Comparison of ENCODE assay signal across 8 cellular contexts in the genomic region with DNA sequence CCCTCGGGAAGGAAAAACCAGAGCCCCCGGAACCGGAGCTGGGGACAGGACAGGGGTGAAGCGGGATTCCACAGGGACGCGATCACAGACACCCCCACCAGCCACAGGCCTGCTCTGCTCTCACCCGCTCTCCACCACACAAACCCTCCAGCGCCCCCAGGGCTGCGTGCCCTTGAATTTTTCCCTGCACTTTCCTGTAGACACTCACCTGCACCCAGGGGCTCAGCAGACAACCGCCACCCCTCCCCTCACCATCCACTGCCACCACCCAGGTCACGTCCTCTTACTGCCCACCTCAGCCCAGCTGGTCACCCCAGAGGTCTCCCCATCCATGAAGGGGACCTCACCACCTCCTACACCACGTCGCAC. TPM values are rescaled to one million over a fixed set of nuclear protein-coding genes. Genes with fewer than 3 reads are reported as not detected.
DNase-seq lines count a peak whose midpoint lies in the region; ATAC-seq, FAIRE-seq and TF ChIP-seq lines count a peak whose summit lies in the region.

No MANE protein-coding gene starts in this region.

- 12% methylated on average over 9 of the region's 13 CpGs for WGBS in GM12878 (ENCODE audit: insufficient coverage, insufficient replicate concordance, low lambda C conversion rate, missing lambda C conversion rate)
- 75% methylated on average over 2 of the region's 13 CpGs for WGBS in right lobe of liver (ENCODE audit: insufficient coverage, low coverage, low lambda C conversion rate, missing lambda C conversion rate)

- H3K79me2 ChIP-seq in GM12878 (ENCODE audit: control insufficient read depth, insufficient read depth, low read length): no peaks in the 10 kb centered on the region

- H3K4me3 ChIP-seq in cardiac muscle cell (peak overlapping the region; percentile 40), GM12878 (no peak overlapping the region), right lobe of liver (peak overlapping the region in 2 of 3 donors; percentile 52 to 60), upper lobe of right lung (peak overlapping the region; percentile 60)

- no peak for TF ChIP-seq EP300 in GM12878 (IDR thresholded peaks at IDR 0.05; ENCODE audit: borderline replicate concordance in 1 of 2, control insufficient read depth in 1 of 2, low read depth in 2 of 2, low read length in 2 of 2)

- H3K4me2 ChIP-seq in GM12878 (ENCODE audit: control insufficient read depth, insufficient read depth): peak overlapping the region; percentile 69; the same call in 1 of the 2 replicates

- SMC1A ChIA-PET in GM12878 (lab: Charles Lee; ENCODE audit: uncharacterized antibody, unreplicated experiment): no interaction called here

- no peak overlapping the region for H2AFZ ChIP-seq in GM12878 (ENCODE audit: control insufficient read depth, low read depth, low read length)

- no peak overlapping the region for H3K27ac ChIP-seq in cardiac muscle cell
- H3K27ac ChIP-seq in GM12878 (ENCODE audit: control insufficient read depth, insufficient read depth): no peak overlapping the region
- H3K27ac ChIP-seq in right lobe of liver: no peak overlapping the region
- no peak overlapping the region for H3K27ac ChIP-seq in upper lobe of right lung

- TF ChIP-seq CTCF in cardiac muscle cell (IDR thresholded peaks at IDR 0.05; ENCODE audit: low read depth, low read length): no peak
- no peak for TF ChIP-seq CTCF in GM12878 (IDR thresholded peaks at IDR 0.05 in 2 of 3, conservative IDR thresholded peaks at IDR 0.05 in 1 of 3; ENCODE audit: control insufficient read depth in 2 of 3, extremely low read depth in 1 of 3, insufficient read depth in 1 of 3, low read depth in 3 of 3, low read length in 3 of 3)
- TF ChIP-seq CTCF in right lobe of liver (IDR thresholded peaks at IDR 0.05): no peak
- TF ChIP-seq CTCF in upper lobe of right lung (IDR thresholded peaks at IDR 0.05): no peak

- H3K4me1 ChIP-seq in cardiac muscle cell (ENCODE audit: low read depth) (no peaks in the 10 kb centered on the region), GM12878 (ENCODE audit: control insufficient read depth, insufficient read depth, low read length) (peaks cover 16% of the 10 kb centered on the region), right lobe of liver (peaks cover 0 to 16% (median 4%) of the 10 kb centered on the region in 4 donors), upper lobe of right lung (peaks cover 23% of the 10 kb centered on the region)

- FAIRE-seq in GM12878 (lab: Jason Lieb, UNC): no peak

- no peak for ATAC-seq in Right ventricle myocardium superior (ENCODE audit: poor library complexity)
- no peak for ATAC-seq in GM12878
- ATAC-seq in right lobe of liver: no peak
- no peak for ATAC-seq in upper lobe of right lung
- no peak for ATAC-seq in HG03159 (IDR thresholded peaks at IDR 0.05; ENCODE audit: unreplicated experiment)

- H3K36me3 ChIP-seq in cardiac muscle cell: no peaks in the 10 kb centered on the region
- no peaks in the 10 kb centered on the region for H3K36me3 ChIP-seq in GM12878 (ENCODE audit: control insufficient read depth in 2 of 2, insufficient read depth in 2 of 2, low read length in 1 of 2)
- no peaks in the 10 kb centered on the region for H3K36me3 ChIP-seq in right lobe of liver
- H3K36me3 ChIP-seq in upper lobe of right lung: no peaks in the 10 kb centered on the region

- no peaks in the 10 kb centered on the region; the same call in 1 of the 2 replicates for H4K20me1 ChIP-seq in GM12878 (ENCODE audit: control insufficient read depth, insufficient read depth)

- POLR2A ChIA-PET in GM12878 (lab: Charles Lee): no interaction called here

- H3K27me3 ChIP-seq in cardiac muscle cell (peaks cover 88% of the 10 kb centered on the region), GM12878 (replicated peaks in 1 of 2; ENCODE audit: control insufficient read depth in 2 of 2, insufficient read depth in 2 of 2, low read length in 1 of 2) (peaks cover 5 to 6% of the 10 kb centered on the region in 2 experiments; a peak in 3 of 4 replicates), right lobe of liver (peaks cover 5 to 35% of the 10 kb centered on the region in 2 donors), upper lobe of right lung (peaks cover 45% of the 10 kb centered on the region)

- no TSS peak for BruUV-seq in GM12878 (replicated peaks; lab: Mats Ljungman, UMichigan)

- H3K9me3 ChIP-seq in cardiac muscle cell (ENCODE audit: low read depth) (no peaks in the 10 kb centered on the region), GM12878 (replicated peaks; ENCODE audit: control insufficient read depth, insufficient read depth, low read length) (no peaks in the 10 kb centered on the region; the same call in 2 of the 3 replicates), right lobe of liver (no peaks in the 10 kb centered on the region), upper lobe of right lung (no peaks in the 10 kb centered on the region)

- no peak for TF ChIP-seq RAD21 in GM12878 (IDR thresholded peaks at IDR 0.05; ENCODE audit: insufficient read depth, low read depth, low read length)

- DNase-seq in cardiac muscle cell (ENCODE audit: low read depth in 1 of 2, low spot score in 1 of 2): no peak
- no peak for DNase-seq in Right ventricle myocardium superior
- no peak for DNase-seq in GM12878 (ENCODE audit: low read depth, low spot score)
- DNase-seq in right lobe of liver: no peak
- no peak for DNase-seq in upper lobe of right lung
- DNase-seq in GOT3 (lab: John Stamatoyannopoulos, UW): no peak
- DNase-seq in mesenteric fat pad (ENCODE audit: low spot score): no peak

- RAD21 ChIA-PET in GM12878 (lab: Charles Lee; ENCODE audit: unreplicated experiment): no interaction called here

- no peak for TF ChIP-seq POLR2A in GM12878 (IDR thresholded peaks at IDR 0.05; ENCODE audit: low read depth, low read length)
- no peak for TF ChIP-seq POLR2A in right lobe of liver (IDR thresholded peaks at IDR 0.05)

- CTCF ChIA-PET in GM12878 (lab: Yijun Ruan, JAX): no interaction called here

- intact Hi-C loops in Right ventricle myocardium superior (cut with DNase I): no loop called here
- intact Hi-C loops in GM12878 (cut with micrococcal nuclease; ENCODE audit: unreplicated experiment): no loop called here
- intact Hi-C loops in right lobe of liver (cut with DNase I): no loop called here
- intact Hi-C loops in upper lobe of right lung (cut with DNase I): no loop called here

- in situ Hi-C loops in GM12878 (cut with MboI): no loop called here

- no peak overlapping the region for H3K9ac ChIP-seq in GM12878 (ENCODE audit: control insufficient read depth, insufficient read depth, low read length)

RNA-seq across cellular contexts. Expression of a gene that starts 0.6 kb away (rescaled TPM):
- total RNA-seq in cardiac muscle cell (not detected in 2 replicates), Right ventricle myocardium superior (0.65 TPM), GM12878 (2014; rRNA removed) (0.11 and 0.23 TPM in 2 replicates), GM12878 (2014; rRNA removed; fragmentation: Illumina TruSeq; extraction: Trizol) (0.14 TPM in 1 of 2 replicates, not detected in the other), GM12878 (2021) (not detected in 2 replicates), right lobe of liver (1 to 10 TPM in 1 of 6 experiments, under 1 TPM in 5; 0.20 to 1.1 (median 0.26) TPM), upper lobe of right lung (2.3 TPM), mesenteric fat pad (0.96 TPM)
- polyA plus RNA-seq in cardiac muscle cell (not detected in 2 replicates), GM12878 (2011; rRNA removed) (1.2 and 2.5 TPM in 2 replicates), GM12878 (2014; fragmentation: Illumina TruSeq; extraction: Trizol) (0.22 TPM in 1 of 2 replicates, not detected in the other), GM12878 (2014; fragmentation: Nextera tagmentation; extraction: Ambion mirVana) (under 1 TPM; 0.20 to 0.21 TPM), GM12878 (2014; rRNA removed) (0.08 TPM in 1 of 2 replicates, not detected in the other), GM12878 (2016; fragmentation: Nextera tagmentation; extraction: Ambion mirVana) (under 1 TPM; 0.16 to 0.71 TPM)
- total RNA-seq in GM12878 (2013; cell fraction: nucleolus; rRNA removed): 0.29 and 1.1 TPM in 2 replicates
- 0.28 TPM for polyA plus RNA-seq in GM12878 (2011; ENCODE audit: low read depth)
- 1.9 and 2.1 TPM in 2 replicates for polyA plus RNA-seq in GM12878 (2011; cell fraction: cytosol; rRNA removed)
- 0.48 and 1.2 TPM in 2 replicates for polyA plus RNA-seq in GM12878 (2011; cell fraction: nucleus; rRNA removed)
- 0.13 and 0.15 TPM in 2 replicates for polyA plus RNA-seq in GM12878 (2012)
- polyA minus RNA-seq in GM12878 (2011; rRNA and poly(A)+ RNA removed): 0.67 and 1.4 TPM in 2 replicates
- not detected in 2 replicates for polyA minus RNA-seq in GM12878 (2011; cell fraction: cytosol; rRNA and poly(A)+ RNA removed)
- 0.36 TPM in 1 of 2 replicates, not detected in the other for polyA minus RNA-seq in GM12878 (2011; cell fraction: nucleus; rRNA and poly(A)+ RNA removed)

RNA-seq across cellular contexts. Expression of a gene that starts 19.5 kb away (rescaled TPM):
- not detected in 2 replicates for total RNA-seq in cardiac muscle cell
- polyA plus RNA-seq in cardiac muscle cell: not detected in 2 replicates
- total RNA-seq in Right ventricle myocardium superior: not detected
- total RNA-seq in GM12878 (2013; cell fraction: nucleolus; rRNA removed): not detected in 2 replicates
- not detected in 2 replicates for total RNA-seq in GM12878 (2014; rRNA removed)
- not detected in 2 replicates for total RNA-seq in GM12878 (2014; rRNA removed; fragmentation: Illumina TruSeq; extraction: Trizol)
- total RNA-seq in GM12878 (2021): not detected in 2 replicates
- not detected for polyA plus RNA-seq in GM12878 (2011; ENCODE audit: low read depth)
- not detected in 2 replicates for polyA plus RNA-seq in GM12878 (2011; rRNA removed)
- not detected in 2 replicates for polyA plus RNA-seq in GM12878 (2011; cell fraction: cytosol; rRNA removed)
- polyA plus RNA-seq in GM12878 (2011; cell fraction: nucleus; rRNA removed): not detected in 2 replicates
- not detected in 2 replicates for polyA plus RNA-seq in GM12878 (2012)
- polyA plus RNA-seq in GM12878 (2014; fragmentation: Illumina TruSeq; extraction: Trizol): not detected in 2 replicates
- polyA plus RNA-seq in GM12878 (2014; fragmentation: Nextera tagmentation; extraction: Ambion mirVana): not detected
- not detected in 2 replicates for polyA plus RNA-seq in GM12878 (2014; rRNA removed)
- not detected for polyA plus RNA-seq in GM12878 (2016; fragmentation: Nextera tagmentation; extraction: Ambion mirVana)
- polyA minus RNA-seq in GM12878 (2011; rRNA and poly(A)+ RNA removed): not detected in 2 replicates
- not detected in 2 replicates for polyA minus RNA-seq in GM12878 (2011; cell fraction: cytosol; rRNA and poly(A)+ RNA removed)
- not detected in 2 replicates for polyA minus RNA-seq in GM12878 (2011; cell fraction: nucleus; rRNA and poly(A)+ RNA removed)
- total RNA-seq in right lobe of liver: not detected
- total RNA-seq in upper lobe of right lung: 1.2 TPM
- total RNA-seq in mesenteric fat pad: 0.51 TPM

RNA-seq across cellular contexts. Expression of a gene that starts 21.3 kb away (rescaled TPM):
- total RNA-seq in cardiac muscle cell (0.04 TPM in 1 of 2 replicates, not detected in the other), Right ventricle myocardium superior (0.13 TPM), GM12878 (2014; rRNA removed) (not detected in 2 replicates), GM12878 (2014; rRNA removed; fragmentation: Illumina TruSeq; extraction: Trizol) (not detected in 2 replicates), GM12878 (2021) (not detected in 2 replicates), right lobe of liver (under 1 TPM in 5 of 6 experiments, not detected in 1; 0.07 to 0.43 (median 0.12) TPM), upper lobe of right lung (1.2 TPM), mesenteric fat pad (0.19 TPM)
- polyA plus RNA-seq in cardiac muscle cell (not detected in 2 replicates), GM12878 (2011; rRNA removed) (0.10 and 0.12 TPM in 2 replicates), GM12878 (2014; fragmentation: Illumina TruSeq; extraction: Trizol) (0.04 TPM in 1 of 2 replicates, not detected in the other), GM12878 (2014; fragmentation: Nextera tagmentation; extraction: Ambion mirVana) (under 1 TPM in 1 of 2 experiments, not detected in 1; 0.02 TPM), GM12878 (2014; rRNA removed) (not detected in 2 replicates), GM12878 (2016; fragmentation: Nextera tagmentation; extraction: Ambion mirVana) (not detected)
- 0.15 TPM in 1 of 2 replicates, not detected in the other for total RNA-seq in GM12878 (2013; cell fraction: nucleolus; rRNA removed)
- polyA plus RNA-seq in GM12878 (2011; ENCODE audit: low read depth): 0.07 TPM
- 0.07 TPM in 1 of 2 replicates, not detected in the other for polyA plus RNA-seq in GM12878 (2011; cell fraction: cytosol; rRNA removed)
- 0.03 and 0.10 TPM in 2 replicates for polyA plus RNA-seq in GM12878 (2011; cell fraction: nucleus; rRNA removed)
- 0.06 TPM in 1 of 2 replicates, not detected in the other for polyA plus RNA-seq in GM12878 (2012)
- polyA minus RNA-seq in GM12878 (2011; rRNA and poly(A)+ RNA removed): not detected in 2 replicates
- polyA minus RNA-seq in GM12878 (2011; cell fraction: cytosol; rRNA and poly(A)+ RNA removed): not detected in 2 replicates
- 0.10 TPM in 1 of 2 replicates, not detected in the other for polyA minus RNA-seq in GM12878 (2011; cell fraction: nucleus; rRNA and poly(A)+ RNA removed)

RNA-seq across cellular contexts. Expression of a gene that starts 44.5 kb away (rescaled TPM):
- total RNA-seq in cardiac muscle cell (not detected in 2 replicates), Right ventricle myocardium superior (0.48 TPM), GM12878 (2014; rRNA removed) (not detected in 2 replicates), GM12878 (2014; rRNA removed; fragmentation: Illumina TruSeq; extraction: Trizol) (not detected in 2 replicates), GM12878 (2021) (not detected in 2 replicates), right lobe of liver (not detected), upper lobe of right lung (0.96 TPM), mesenteric fat pad (0.29 TPM)
- polyA plus RNA-seq in cardiac muscle cell (not detected in 2 replicates), GM12878 (2011; rRNA removed) (not detected in 2 replicates), GM12878 (2014; fragmentation: Illumina TruSeq; extraction: Trizol) (not detected in 2 replicates), GM12878 (2014; fragmentation: Nextera tagmentation; extraction: Ambion mirVana) (not detected), GM12878 (2014; rRNA removed) (0.10 TPM in 1 of 2 replicates, not detected in the other), GM12878 (2016; fragmentation: Nextera tagmentation; extraction: Ambion mirVana) (not detected)
- not detected in 2 replicates for total RNA-seq in GM12878 (2013; cell fraction: nucleolus; rRNA removed)
- polyA plus RNA-seq in GM12878 (2011; ENCODE audit: low read depth): not detected
- not detected in 2 replicates for polyA plus RNA-seq in GM12878 (2011; cell fraction: cytosol; rRNA removed)
- polyA plus RNA-seq in GM12878 (2011; cell fraction: nucleus; rRNA removed): not detected in 2 replicates
- not detected in 2 replicates for polyA plus RNA-seq in GM12878 (2012)
- polyA minus RNA-seq in GM12878 (2011; rRNA and poly(A)+ RNA removed): not detected in 2 replicates
- 0.67 TPM in 1 of 2 replicates, not detected in the other for polyA minus RNA-seq in GM12878 (2011; cell fraction: cytosol; rRNA and poly(A)+ RNA removed)
- not detected in 2 replicates for polyA minus RNA-seq in GM12878 (2011; cell fraction: nucleus; rRNA and poly(A)+ RNA removed)
